8 cellular contexts compared by ENCODE assay signal in the genomic region with DNA sequence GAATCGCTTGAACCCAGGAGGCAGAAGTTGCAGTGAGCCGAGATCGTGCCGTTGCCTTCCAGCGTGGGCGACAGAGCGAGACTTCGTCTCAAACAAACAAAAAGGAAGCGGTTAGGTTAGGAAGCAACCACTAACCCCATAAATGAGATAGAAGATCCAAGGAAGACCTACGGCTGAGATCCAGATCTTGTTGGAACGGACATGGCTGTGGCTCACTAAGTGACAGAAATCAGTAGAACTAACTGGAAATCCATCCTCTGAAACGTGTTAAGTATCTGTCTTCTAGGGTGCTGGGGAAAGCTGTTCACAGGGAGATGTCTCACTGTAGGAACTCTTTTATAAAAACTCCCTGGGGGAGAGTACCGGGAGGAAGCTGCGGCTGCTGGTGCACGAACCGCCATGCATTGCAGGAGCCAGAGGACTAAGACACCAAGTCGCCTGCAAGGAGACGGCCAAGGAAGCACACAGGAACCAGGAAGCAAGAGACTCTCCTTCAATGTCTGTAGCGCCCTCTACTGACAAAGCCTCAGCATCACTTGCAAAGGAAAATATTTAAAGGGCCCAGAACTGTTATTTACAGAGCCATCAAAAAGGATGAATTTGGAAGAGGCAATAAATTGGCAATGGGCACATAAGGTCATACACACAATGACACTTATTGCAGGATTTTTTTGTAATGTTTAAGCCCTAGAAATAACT. TPM values are rescaled to one million over a fixed set of nuclear protein-coding genes. Genes with fewer than 3 reads are reported as not detected.
DNase-seq lines count a peak whose midpoint lies in the region; ATAC-seq and TF ChIP-seq lines count a peak whose summit lies in the region.

No MANE protein-coding gene starts in this region.

- no peaks in the 10 kb centered on the region for H3K36me3 Mint-ChIP-seq in activated naive CD4-positive, alpha-beta T cell treated with anti-CD3 and anti-CD28 coated beads, Interleukin-2, amount 10 ng/mL, durations not matched to agents 7 days and 5 days

- ATAC-seq in stimulated activated naive CD8-positive, alpha-beta T cell treated with anti-CD3 and anti-CD28 coated beads, Interleukin-15, amount 100 ng/mL, for 72 hours = peak; percentile 59

- CTCF ChIA-PET in activated naive CD4-positive, alpha-beta T cell treated with anti-CD3 and anti-CD28 coated beads, Interleukin-2, amount 10 ng/mL, durations not matched to agents 7 days and 5 days (lab: Charles Lee) = interaction anchor here (0.6 to 5.3 kb wide), 19 partner anchors 10 to 539 kb away, joined by 3 to 84 read pairs (median 4); a partner anchor contains a TSS

- H3K4me3 ChIP-seq in H7 (ENCODE audit: insufficient read depth, low read depth, low read length) = no peak overlapping the region
- no peak overlapping the region for H3K4me3 ChIP-seq in hepatocyte

- H3K4me1 Mint-ChIP-seq in activated naive CD4-positive, alpha-beta T cell treated with anti-CD3 and anti-CD28 coated beads, Interleukin-2, amount 10 ng/mL, durations not matched to agents 7 days and 5 days = peaks cover 10% of the 10 kb centered on the region
- H3K4me1 Mint-ChIP-seq in stimulated activated naive CD8-positive, alpha-beta T cell treated with anti-CD3 and anti-CD28 coated beads, Interleukin-15, amount 100 ng/mL, for 72 hours = no peaks in the 10 kb centered on the region

- no peaks in the 10 kb centered on the region for H3K9me2 ChIP-seq in hepatocyte (replicated peaks; ENCODE audit: insufficient read depth)

- 79% methylated on average over 19 of the region's 19 CpGs for WGBS in hepatocyte (ENCODE audit: low lambda C conversion rate, missing lambda C conversion rate)

- peaks cover 11% of the 10 kb centered on the region for H3K27me3 Mint-ChIP-seq in activated naive CD4-positive, alpha-beta T cell treated with anti-CD3 and anti-CD28 coated beads, Interleukin-2, amount 10 ng/mL, durations not matched to agents 7 days and 5 days
- H3K27me3 Mint-ChIP-seq in stimulated activated naive CD8-positive, alpha-beta T cell treated with anti-CD3 and anti-CD28 coated beads, Interleukin-15, amount 100 ng/mL, for 72 hours = no peaks in the 10 kb centered on the region

- H3K9me3 Mint-ChIP-seq in activated naive CD4-positive, alpha-beta T cell treated with anti-CD3 and anti-CD28 coated beads, Interleukin-2, amount 10 ng/mL, durations not matched to agents 7 days and 5 days = no peaks in the 10 kb centered on the region
- no peaks in the 10 kb centered on the region for H3K9me3 Mint-ChIP-seq in stimulated activated naive CD8-positive, alpha-beta T cell treated with anti-CD3 and anti-CD28 coated beads, Interleukin-15, amount 100 ng/mL, for 72 hours

- no peaks in the 10 kb centered on the region for H4K20me1 ChIP-seq in hepatocyte (ENCODE audit: insufficient read depth, poor library complexity, severe bottlenecking)

- H3K27me3 ChIP-seq in H7 (ENCODE audit: control insufficient read depth, insufficient read depth, low read length) = no peaks in the 10 kb centered on the region
- no peaks in the 10 kb centered on the region for H3K27me3 ChIP-seq in hepatocyte

- no peak overlapping the region for H3K4me3 Mint-ChIP-seq in activated naive CD4-positive, alpha-beta T cell treated with anti-CD3 and anti-CD28 coated beads, Interleukin-2, amount 10 ng/mL, durations not matched to agents 7 days and 5 days
- no peak overlapping the region for H3K4me3 Mint-ChIP-seq in stimulated activated naive CD8-positive, alpha-beta T cell treated with anti-CD3 and anti-CD28 coated beads, Interleukin-15, amount 100 ng/mL, for 72 hours

- no peaks in the 10 kb centered on the region for H3K79me2 ChIP-seq in hepatocyte

- H3K27ac Mint-ChIP-seq in activated naive CD4-positive, alpha-beta T cell treated with anti-CD3 and anti-CD28 coated beads, Interleukin-2, amount 10 ng/mL, durations not matched to agents 7 days and 5 days = peak overlapping the region; percentile 34
- no peak overlapping the region for H3K27ac Mint-ChIP-seq in stimulated activated naive CD8-positive, alpha-beta T cell treated with anti-CD3 and anti-CD28 coated beads, Interleukin-15, amount 100 ng/mL, for 72 hours

- no peaks in the 10 kb centered on the region for H3K4me1 ChIP-seq in hepatocyte (ENCODE audit: insufficient read depth)

- no peak overlapping the region for H3K4me2 ChIP-seq in hepatocyte

- no peak overlapping the region for H2AFZ ChIP-seq in hepatocyte

- H3K9me3 ChIP-seq in hepatocyte (ENCODE audit: low read depth) = no peaks in the 10 kb centered on the region

- H3K36me3 ChIP-seq in H7 (replicated peaks; ENCODE audit: control insufficient read depth, insufficient read depth, low read length) = no peaks in the 10 kb centered on the region
- no peaks in the 10 kb centered on the region for H3K36me3 ChIP-seq in hepatocyte (replicated peaks; ENCODE audit: insufficient read depth, low read depth)

- no peak overlapping the region for H3K27ac ChIP-seq in hepatocyte

- peak; percentile 52 for TF ChIP-seq CTCF in hepatocyte (IDR thresholded peaks at IDR 0.05; ENCODE audit: poor library complexity)

- DNase-seq in NCI-H1417 (lab: John Stamatoyannopoulos, UW) (peak in 2 of 3 experiments; percentile 8 to 18), NCI-H1417 treated with DMSO at 0.1 percent for 48 hours (lab: John Stamatoyannopoulos, UW) (no peak), H7 (peak; percentile 73), NCI-H748 (lab: John Stamatoyannopoulos, UW; ENCODE audit: unreplicated experiment) (peak; percentile 62), hepatocyte (ENCODE audit: low spot score) (peak; percentile 60), inferior parietal cortex (ENCODE audit: extremely low spot score) (no peak)
- peak; percentile 63 for DNase-seq in activated naive CD4-positive, alpha-beta T cell treated with anti-CD3 and anti-CD28 coated beads, Interleukin-2, amount 10 ng/mL, durations not matched to agents 7 days and 5 days
- DNase-seq in stimulated activated naive CD8-positive, alpha-beta T cell treated with anti-CD3 and anti-CD28 coated beads, Interleukin-15, amount 100 ng/mL, for 72 hours = peak; percentile 30 to 46

RNA-seq across cellular contexts. Expression of a gene that starts 16.9 kb away (rescaled TPM):
- 10.8 and 19.3 TPM in 2 replicates for total RNA-seq in H7 (2014; rRNA removed; shearing (Covaris generic))
- 23.8 and 24.1 TPM in 2 replicates for total RNA-seq in hepatocyte
- polyA plus RNA-seq in hepatocyte = 9.0 and 10.9 TPM in 2 replicates

RNA-seq across cellular contexts. Expression of a gene that starts 47.6 kb away (rescaled TPM):
- 0.70 and 1.5 TPM in 2 replicates for total RNA-seq in H7 (2014; rRNA removed; shearing (Covaris generic))
- 1.7 and 2.3 TPM in 2 replicates for total RNA-seq in hepatocyte
- polyA plus RNA-seq in hepatocyte = 5.0 and 5.2 TPM in 2 replicates

RNA-seq across cellular contexts. Expression of a gene that starts 51.4 kb away (rescaled TPM):
- total RNA-seq in H7 (2014; rRNA removed; shearing (Covaris generic)) = 0.73 TPM in 1 of 2 replicates, not detected in the other
- 1.8 TPM in 1 of 2 replicates, not detected in the other for total RNA-seq in hepatocyte
- 2.0 and 3.2 TPM in 2 replicates for polyA plus RNA-seq in hepatocyte

Comparison
In these comparisons a context has a peak if more than half of its experiments do, and no peak if none do; other contexts are left out.
1. DNase-seq: peak in NCI-H1417 (2 of 3), H7 (single experiment), NCI-H748 (single experiment), activated naive CD4-positive, alpha-beta T cell treated with anti-CD3 and anti-CD28 coated beads, Interleukin-2, amount 10 ng/mL, durations not matched to agents 7 days and 5 days (single experiment), hepatocyte (single experiment) and stimulated activated naive CD8-positive, alpha-beta T cell treated with anti-CD3 and anti-CD28 coated beads, Interleukin-15, amount 100 ng/mL, for 72 hours (2 of 2); none in NCI-H1417 treated with DMSO at 0.1 percent for 48 hours (single experiment) and inferior parietal cortex (single experiment).